Comparison of ENCODE assay signal across 19 cellular contexts in genomic region chr11:92302766-92303165, GRCh38.
"Had no signal": no experiment of that assay in that cellular context is flagged by ENCODE, and none has a peak within 500 bp of the region (broad histone marks: within the 10 kb centered on the region; RNA-seq: fewer than 3 reads in every experiment).

No MANE protein-coding gene starts in this region.

- H3K9me3 Mint-ChIP-seq: type B pancreatic cell had no signal

- H3K4me3 ChIP-seq: ascending aorta, lung had no signal

- DNase-seq: activated CD4-positive, alpha-beta T cell treated with anti-CD3 and anti-CD28 coated beads, Interleukin-2, amount 50 U/mL, for 4 hours; activated CD8-positive, alpha-beta memory T cell treated with anti-CD3 and anti-CD28 coated beads, Interleukin-2, amount 10 ng/mL, durations not matched to agents 7 days and 5 days; activated gamma-delta T cell treated with Interleukin-2 at 50 U/mL for 16 hours; activated naive CD8-positive, alpha-beta T cell treated with anti-CD3 and anti-CD28 coated beads, Interleukin-2, amount 10 ng/mL, durations not matched to agents 7 days and 5 days; activated T-cell treated with anti-CD3 and anti-CD28 coated beads, Interleukin-2, amount 50 U/mL, for 48 hours; central memory CD4-positive, alpha-beta T cell; cortex of kidney; effector memory CD4-positive, alpha-beta T cell; immature natural killer cell; stimulated activated CD4-positive, alpha-beta T cell treated with anti-CD3 and anti-CD28 coated beads, Interleukin-2, amount 100 ng/mL, for 24 hours; stimulated activated naive CD4-positive, alpha-beta T cell treated with Interleukin-2 at 50 U/mL for 16 hours had no signal

- H3K36me3 Mint-ChIP-seq: activated CD8-positive, alpha-beta memory T cell treated with anti-CD3 and anti-CD28 coated beads, Interleukin-2, amount 10 ng/mL, durations not matched to agents 7 days and 5 days; activated naive CD8-positive, alpha-beta T cell treated with anti-CD3 and anti-CD28 coated beads, Interleukin-2, amount 10 ng/mL, durations not matched to agents 7 days and 5 days; immature natural killer cell; natural killer cell treated with Interleukin-12 subunit alpha and Interleukin-12 subunit beta and Interleukin-15 and Interleukin-18, amount 100 ng/mL, for 72 hours had no signal

- H3K27ac Mint-ChIP-seq: activated CD8-positive, alpha-beta memory T cell treated with anti-CD3 and anti-CD28 coated beads, Interleukin-2, amount 10 ng/mL, durations not matched to agents 7 days and 5 days; activated naive CD8-positive, alpha-beta T cell treated with anti-CD3 and anti-CD28 coated beads, Interleukin-2, amount 10 ng/mL, durations not matched to agents 7 days and 5 days; immature natural killer cell; natural killer cell treated with Interleukin-12 subunit alpha and Interleukin-12 subunit beta and Interleukin-15 and Interleukin-18, amount 100 ng/mL, for 72 hours; progenitor cell of endocrine pancreas; type B pancreatic cell had no signal

- H3K4me1 Mint-ChIP-seq: activated CD8-positive, alpha-beta memory T cell treated with anti-CD3 and anti-CD28 coated beads, Interleukin-2, amount 10 ng/mL, durations not matched to agents 7 days and 5 days; activated naive CD8-positive, alpha-beta T cell treated with anti-CD3 and anti-CD28 coated beads, Interleukin-2, amount 10 ng/mL, durations not matched to agents 7 days and 5 days; immature natural killer cell had no signal

- H3K27ac ChIP-seq: ascending aorta, epithelial cell of prostate had no signal

- H3K36me3 ChIP-seq: ascending aorta had no signal

- ATAC-seq: activated CD4-positive, CD25-positive, alpha-beta regulatory T cell treated with anti-CD3 and anti-CD28 coated beads, Interleukin-2, amount 50 U/mL, for 24 hours; activated CD8-positive, alpha-beta memory T cell treated with anti-CD3 and anti-CD28 coated beads, Interleukin-2, amount 10 ng/mL, durations not matched to agents 7 days and 5 days; natural killer cell treated with Interleukin-12 subunit alpha and Interleukin-12 subunit beta and Interleukin-15 and Interleukin-18, amount 100 ng/mL, for 72 hours; sciatic nerve had no signal

- H3K27me3 Mint-ChIP-seq: activated CD8-positive, alpha-beta memory T cell treated with anti-CD3 and anti-CD28 coated beads, Interleukin-2, amount 10 ng/mL, durations not matched to agents 7 days and 5 days; activated naive CD8-positive, alpha-beta T cell treated with anti-CD3 and anti-CD28 coated beads, Interleukin-2, amount 10 ng/mL, durations not matched to agents 7 days and 5 days; natural killer cell treated with Interleukin-12 subunit alpha and Interleukin-12 subunit beta and Interleukin-15 and Interleukin-18, amount 100 ng/mL, for 72 hours; progenitor cell of endocrine pancreas; type B pancreatic cell had no signal

- H3K27me3 ChIP-seq: ascending aorta had no signal

- H3K4me3 Mint-ChIP-seq: activated CD8-positive, alpha-beta memory T cell treated with anti-CD3 and anti-CD28 coated beads, Interleukin-2, amount 10 ng/mL, durations not matched to agents 7 days and 5 days; activated naive CD8-positive, alpha-beta T cell treated with anti-CD3 and anti-CD28 coated beads, Interleukin-2, amount 10 ng/mL, durations not matched to agents 7 days and 5 days; immature natural killer cell; natural killer cell treated with Interleukin-12 subunit alpha and Interleukin-12 subunit beta and Interleukin-15 and Interleukin-18, amount 100 ng/mL, for 72 hours; type B pancreatic cell had no signal
